Comparison of ENCODE assay signal across 22 cellular contexts in the genomic region with DNA sequence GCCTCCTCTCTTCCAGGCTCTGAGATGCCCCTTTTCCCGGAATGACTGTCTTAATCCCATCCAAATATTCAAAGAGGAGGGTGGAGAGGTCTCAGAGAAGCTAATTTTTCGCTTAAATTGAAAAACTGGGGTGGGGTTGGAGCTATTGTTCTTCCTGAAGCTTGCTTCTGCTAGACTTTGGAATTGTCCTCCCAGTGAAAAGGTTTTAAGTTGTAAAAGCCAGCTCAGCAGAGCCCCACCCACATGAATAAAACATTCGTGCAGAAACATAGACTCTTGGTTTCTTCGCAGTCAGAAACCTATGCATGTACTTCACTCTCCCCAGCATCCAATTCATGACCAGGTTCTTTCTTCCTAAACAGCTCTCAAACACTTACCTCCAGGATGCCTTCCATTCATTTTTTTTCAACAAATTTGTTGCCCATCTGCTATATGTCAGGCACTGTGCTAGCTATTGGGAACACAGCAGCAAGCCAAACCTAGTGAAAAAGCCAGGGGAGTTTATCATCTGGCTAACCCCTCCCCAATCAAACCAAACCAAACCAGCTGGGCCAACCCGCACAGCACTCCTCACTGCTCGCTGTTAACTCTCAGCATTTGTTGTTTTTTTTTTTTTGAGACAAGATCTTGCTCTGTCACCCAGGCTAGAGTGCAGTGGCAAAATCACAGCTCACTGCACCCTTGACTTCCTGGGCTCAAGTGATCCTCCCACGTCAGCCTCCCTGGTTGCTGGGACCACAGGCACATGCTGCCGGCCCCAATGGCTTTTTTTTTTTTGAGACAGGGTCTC. TPM values are rescaled to one million over a fixed set of nuclear protein-coding genes. Genes with fewer than 3 reads are reported as not detected.
A peak's percentile ranks its signal among the peaks of the same experiment; 100 is the strongest.
DNase-seq lines count a peak whose midpoint lies in the region; ATAC-seq and TF ChIP-seq lines count a peak whose summit lies in the region.
"Had no signal": no experiment of that assay in that cellular context is flagged by ENCODE, and none has a peak within 500 bp of the region (broad histone marks: within the 10 kb centered on the region; RNA-seq: fewer than 3 reads in every experiment).

No MANE protein-coding gene starts in this region.

- no peak for ATAC-seq in WTC11
- peak; percentile 42 to 65 (median 59) for ATAC-seq in right lobe of liver

- DNase-seq in HAP-1 (ENCODE audit: low spot score in 2 of 2), result peak; percentile 63 to 87
- DNase-seq in WTC11 (ENCODE audit: low spot score), result no peak
- peak in 2 of 3 donors; percentile 39 to 61 for DNase-seq in right lobe of liver
- DNase-seq in progenitor cell of endocrine pancreas (ENCODE audit: low spot score, unreplicated experiment), result no peak
- DNase-seq in germinal center (ENCODE audit: low spot score), result no peak
- no peak for DNase-seq in NCI-H1436 treated with DMSO at 0.1 percent for 48 hours (lab: John Stamatoyannopoulos, UW)
- no peak for DNase-seq in mesenteric fat pad (ENCODE audit: low spot score)
- no peak for DNase-seq in esophagus squamous epithelium (lab: John Stamatoyannopoulos, UW)
- DNase-seq: activated CD4-positive, alpha-beta T cell treated with anti-CD3 and anti-CD28 coated beads, Interleukin-2, amount 50 U/mL, for 48 hours; activated naive CD4-positive, alpha-beta T cell treated with anti-CD3 and anti-CD28 coated beads for 36 hours; activated T-cell treated with anti-CD3 and anti-CD28 coated beads, Interleukin-2, amount 50 U/mL, for 1 hour; aorta; hypothalamus; kidney; NCI-H187; NCI-H446 treated with DMSO at 0.1 percent for 48 hours; ovary; Right ventricle myocardium superior; stimulated activated CD4-positive, alpha-beta T cell treated with anti-CD3 and anti-CD28 coated beads, Interleukin-2, amount 100 ng/mL, for 48 hours; WERI-Rb-1 had no signal

- H3K9me3 ChIP-seq in HAP-1 (no peaks in the 10 kb centered on the region), right lobe of liver (no peaks in the 10 kb centered on the region), esophagus squamous epithelium (no peaks in the 10 kb centered on the region)
- H3K9me3 ChIP-seq: ovary had no signal

- H3K36me3 Mint-ChIP-seq in WTC11, result no peaks in the 10 kb centered on the region
- H3K36me3 Mint-ChIP-seq in progenitor cell of endocrine pancreas (ENCODE audit: insufficient read depth), result peaks cover 1% of the 10 kb centered on the region
- H3K36me3 Mint-ChIP-seq: mesothelial cell of epicardium had no signal

- H3K36me3 ChIP-seq in HAP-1 (replicated peaks) (no peaks in the 10 kb centered on the region), right lobe of liver (no peaks in the 10 kb centered on the region), esophagus squamous epithelium (no peaks in the 10 kb centered on the region)
- H3K36me3 ChIP-seq: ovary, WERI-Rb-1 had no signal

- in situ Hi-C loops in HAP-1 (cut with MboI; ENCODE audit: low sequenced_read_pairs), result no loop called here

- H3K4me3 Mint-ChIP-seq in WTC11 (no peak overlapping the region), progenitor cell of endocrine pancreas (ENCODE audit: low read depth) (no peak overlapping the region)
- H3K4me3 Mint-ChIP-seq: activated naive CD4-positive, alpha-beta T cell treated with anti-CD3 and anti-CD28 coated beads for 36 hours; T-helper 1 cell treated with Interleukin-12 subunit alpha and Interleukin-12 subunit beta and Interleukin-4 antibody, amounts not matched to agents 30 μg/mL and 1 μg/mL, for 36 hours had no signal

- H3K27me3 ChIP-seq in HAP-1 (ENCODE audit: low read depth), result no peaks in the 10 kb centered on the region
- no peaks in the 10 kb centered on the region for H3K27me3 ChIP-seq in right lobe of liver
- no peaks in the 10 kb centered on the region for H3K27me3 ChIP-seq in esophagus squamous epithelium
- H3K27me3 ChIP-seq: ovary had no signal

- H3K4me1 ChIP-seq in HAP-1, result peaks cover 7% of the 10 kb centered on the region
- H3K4me1 ChIP-seq in right lobe of liver, result peaks cover 0 to 44% (median 14%) of the 10 kb centered on the region in 4 donors
- H3K4me1 ChIP-seq in esophagus squamous epithelium, result peaks cover 0 to 10% (median 0%) of the 10 kb centered on the region in 3 donors

- H3K27me3 Mint-ChIP-seq in WTC11 (ENCODE audit: low read depth) (no peaks in the 10 kb centered on the region), progenitor cell of endocrine pancreas (no peaks in the 10 kb centered on the region)

- TF ChIP-seq POLR2A in right lobe of liver (IDR thresholded peaks at IDR 0.05), result peak; percentile 14
- TF ChIP-seq POLR2A in esophagus squamous epithelium (IDR thresholded peaks at IDR 0.05), result no peak

- POLR2A ChIA-PET in WTC11 (lab: Charles Lee), result interaction anchor here (0.9 kb wide), 1 partner anchor 38 kb away, joined by 3 read pairs; the partner anchor contains the start of gene OCLN

- TF ChIP-seq CTCF in WTC11 (IDR thresholded peaks at IDR 0.05), result no peak
- no peak for TF ChIP-seq CTCF in right lobe of liver (IDR thresholded peaks at IDR 0.05)
- TF ChIP-seq CTCF in progenitor cell of endocrine pancreas (IDR thresholded peaks at IDR 0.05; ENCODE audit: unreplicated experiment), result no peak
- no peak for TF ChIP-seq CTCF in esophagus squamous epithelium (IDR thresholded peaks at IDR 0.05)

- H3K27ac Mint-ChIP-seq in WTC11 (peak overlapping the region; percentile 14; the same call in 1 of the 2 replicates), progenitor cell of endocrine pancreas (peak overlapping the region; percentile 86)
- H3K27ac Mint-ChIP-seq: activated naive CD4-positive, alpha-beta T cell treated with anti-CD3 and anti-CD28 coated beads for 36 hours; mesothelial cell of epicardium; T-helper 1 cell treated with Interleukin-12 subunit alpha and Interleukin-12 subunit beta and Interleukin-4 antibody, amounts not matched to agents 30 μg/mL and 1 μg/mL, for 36 hours had no signal

- H3K4me3 ChIP-seq in HAP-1 (peak overlapping the region; percentile 19), right lobe of liver (peak overlapping the region in 2 of 3 donors; percentile 4 to 27), esophagus squamous epithelium (no peak overlapping the region)
- H3K4me3 ChIP-seq: ovary had no signal

- CTCF ChIA-PET in WTC11 (lab: Charles Lee), result no interaction called here

- intact Hi-C loops in right lobe of liver (cut with DNase I), result no loop called here
- intact Hi-C loops in esophagus squamous epithelium (cut with DNase I), result no loop called here

- H3K9me3 Mint-ChIP-seq in WTC11 (peaks cover 12% of the 10 kb centered on the region), progenitor cell of endocrine pancreas (ENCODE audit: low read depth) (no peaks in the 10 kb centered on the region)
- H3K9me3 Mint-ChIP-seq: T-helper 1 cell treated with Interleukin-12 subunit alpha and Interleukin-12 subunit beta and Interleukin-4 antibody, amounts not matched to agents 30 μg/mL and 1 μg/mL, for 36 hours had no signal

- 18% methylated on average over 8 of the region's 8 CpGs for WGBS in right lobe of liver (ENCODE audit: insufficient coverage, low coverage, low lambda C conversion rate, missing lambda C conversion rate)
- WGBS in esophagus squamous epithelium, 2 donors, result 53 to 57% methylated on average over 6 to 8 of the region's 8 CpGs

- peak overlapping the region; percentile 85 to 98 (median 90) for H3K27ac ChIP-seq in right lobe of liver
- H3K27ac ChIP-seq in esophagus squamous epithelium, result peak overlapping the region in 1 of 4 donors; percentile 36
- H3K27ac ChIP-seq: ovary, WERI-Rb-1 had no signal

- H3K4me1 Mint-ChIP-seq in WTC11 (peaks cover 5% of the 10 kb centered on the region; the same call in 1 of the 2 replicates), progenitor cell of endocrine pancreas (ENCODE audit: low read depth) (peaks cover 18% of the 10 kb centered on the region)
- H3K4me1 Mint-ChIP-seq: mesothelial cell of epicardium had no signal

TF ChIP-seq in WTC11, 78 proteins besides CTCF, POLR2A, EP300 and RAD21 (continues in another document):
- TF ChIP-seq NR1H2 (CRISPR knock-in tag; IDR thresholded peaks at IDR 0.05) (no peak), ZNF423 (CRISPR knock-in tag; IDR thresholded peaks at IDR 0.05) (no peak)
- TF ChIP-seq, protein P1, sequence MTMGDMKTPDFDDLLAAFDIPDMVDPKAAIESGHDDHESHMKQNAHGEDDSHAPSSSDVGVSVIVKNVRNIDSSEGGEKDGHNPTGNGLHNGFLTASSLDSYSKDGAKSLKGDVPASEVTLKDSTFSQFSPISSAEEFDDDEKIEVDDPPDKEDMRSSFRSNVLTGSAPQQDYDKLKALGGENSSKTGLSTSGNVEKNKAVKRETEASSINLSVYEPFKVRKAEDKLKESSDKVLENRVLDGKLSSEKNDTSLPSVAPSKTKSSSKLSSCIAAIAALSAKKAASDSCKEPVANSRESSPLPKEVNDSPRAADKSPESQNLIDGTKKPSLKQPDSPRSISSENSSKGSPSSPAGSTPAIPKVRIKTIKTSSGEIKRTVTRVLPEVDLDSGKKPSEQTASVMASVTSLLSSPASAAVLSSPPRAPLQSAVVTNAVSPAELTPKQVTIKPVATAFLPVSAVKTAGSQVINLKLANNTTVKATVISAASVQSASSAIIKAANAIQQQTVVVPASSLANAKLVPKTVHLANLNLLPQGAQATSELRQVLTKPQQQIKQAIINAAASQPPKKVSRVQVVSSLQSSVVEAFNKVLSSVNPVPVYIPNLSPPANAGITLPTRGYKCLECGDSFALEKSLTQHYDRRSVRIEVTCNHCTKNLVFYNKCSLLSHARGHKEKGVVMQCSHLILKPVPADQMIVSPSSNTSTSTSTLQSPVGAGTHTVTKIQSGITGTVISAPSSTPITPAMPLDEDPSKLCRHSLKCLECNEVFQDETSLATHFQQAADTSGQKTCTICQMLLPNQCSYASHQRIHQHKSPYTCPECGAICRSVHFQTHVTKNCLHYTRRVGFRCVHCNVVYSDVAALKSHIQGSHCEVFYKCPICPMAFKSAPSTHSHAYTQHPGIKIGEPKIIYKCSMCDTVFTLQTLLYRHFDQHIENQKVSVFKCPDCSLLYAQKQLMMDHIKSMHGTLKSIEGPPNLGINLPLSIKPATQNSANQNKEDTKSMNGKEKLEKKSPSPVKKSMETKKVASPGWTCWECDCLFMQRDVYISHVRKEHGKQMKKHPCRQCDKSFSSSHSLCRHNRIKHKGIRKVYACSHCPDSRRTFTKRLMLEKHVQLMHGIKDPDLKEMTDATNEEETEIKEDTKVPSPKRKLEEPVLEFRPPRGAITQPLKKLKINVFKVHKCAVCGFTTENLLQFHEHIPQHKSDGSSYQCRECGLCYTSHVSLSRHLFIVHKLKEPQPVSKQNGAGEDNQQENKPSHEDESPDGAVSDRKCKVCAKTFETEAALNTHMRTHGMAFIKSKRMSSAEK (CRISPR knock-in tag; IDR thresholded peaks at IDR 0.05; ENCODE audit: borderline replicate concordance), result no peak

RNA-seq across cellular contexts. Expression of gene OCLN, which starts 37.9 kb away (rescaled TPM):
- 58.3 to 73.2 TPM (median 70.6 TPM) in 3 replicates for total RNA-seq in WTC11 (2021)
- total RNA-seq in right lobe of liver, result 10 to 100 TPM; 28.5 to 73.9 (median 50.8) TPM
- 131 and 143 TPM in 2 replicates for total RNA-seq in progenitor cell of endocrine pancreas
- 1.3 TPM for total RNA-seq in mesenteric fat pad
- 10 to 100 TPM; 12.0 to 56.2 (median 31.8) TPM for total RNA-seq in esophagus squamous epithelium

RNA-seq across cellular contexts. Expression of gene MARVELD2, which starts 39.7 kb away (rescaled TPM):
- total RNA-seq in WTC11 (2021) (28.6 to 34.7 TPM (median 31.4 TPM) in 3 replicates), right lobe of liver (10 to 100 TPM; 21.6 to 37.1 (median 26.1) TPM), progenitor cell of endocrine pancreas (67.0 and 71.6 TPM in 2 replicates), mesenteric fat pad (0.58 TPM), esophagus squamous epithelium (10 to 100 TPM; 12.4 to 24.5 (median 18.2) TPM)

Comparison
In these comparisons a context has a peak if more than half of its experiments do, and no peak if none do; other contexts are left out.
1. DNase-seq: peak in HAP-1 (2 of 2) and right lobe of liver (2 of 3); none in WTC11 (single experiment), progenitor cell of endocrine pancreas (single experiment), germinal center (single experiment), NCI-H1436 treated with DMSO at 0.1 percent for 48 hours (single experiment), mesenteric fat pad (single experiment) and esophagus squamous epithelium (single experiment).
2. H3K4me3 ChIP-seq: peak in HAP-1 (single experiment) and right lobe of liver (2 of 3); none in esophagus squamous epithelium (0 of 4).